In the genomic region with DNA sequence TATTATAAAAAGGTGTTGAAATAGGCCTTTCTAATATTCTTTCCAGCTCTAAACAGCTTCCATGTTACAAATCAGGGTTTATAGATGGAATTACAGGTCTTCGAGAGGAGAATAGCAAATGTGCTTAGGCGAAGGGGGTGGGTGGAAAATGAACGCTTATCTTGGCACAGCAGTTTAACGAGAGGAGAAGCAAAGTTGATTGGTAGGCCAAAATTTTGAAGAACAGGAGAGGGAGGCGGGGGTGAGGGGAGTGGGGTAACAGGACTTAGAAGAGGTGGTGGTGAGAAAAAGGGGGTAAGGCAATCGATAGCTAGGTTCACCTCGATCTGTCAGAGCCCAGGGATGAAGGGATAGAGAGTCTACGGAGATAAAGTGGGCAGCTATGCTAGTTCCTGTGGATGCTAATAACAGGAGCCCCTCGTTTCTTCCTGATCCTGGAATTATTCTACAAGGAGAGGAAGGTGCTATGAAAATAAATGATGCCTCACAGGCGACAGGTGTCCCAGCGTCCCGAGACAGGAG, we compare ENCODE assay signal across 8 cellular contexts. TPM values are rescaled to one million over a fixed set of nuclear protein-coding genes. Genes with fewer than 3 reads are reported as not detected.
DNase-seq lines count a peak whose midpoint lies in the region; TF ChIP-seq lines count a peak whose summit lies in the region.

No MANE protein-coding gene starts in this region.

- no peak for TF ChIP-seq CTCF in smooth muscle cell (IDR thresholded peaks at IDR 0.05; ENCODE audit: borderline replicate concordance, insufficient read depth, poor library complexity, severe bottlenecking)

- H3K4me2 ChIP-seq in smooth muscle cell: peak overlapping the region; percentile 92

- H3K27ac ChIP-seq in iPS DF 6.9 (ENCODE audit: low read length) (no peak overlapping the region), smooth muscle cell (ENCODE audit: low read depth) (peak overlapping the region; percentile 92)

- H3K4me3 Mint-ChIP-seq in activated naive CD8-positive, alpha-beta T cell treated with anti-CD3 and anti-CD28 coated beads for 36 hours: peak overlapping the region; percentile 95

- H3K27me3 ChIP-seq in iPS DF 6.9 (ENCODE audit: control insufficient read depth, insufficient read depth, low read length): no peaks in the 10 kb centered on the region
- H3K27me3 ChIP-seq in smooth muscle cell (ENCODE audit: low read depth): no peaks in the 10 kb centered on the region

- no peaks in the 10 kb centered on the region for H4K20me1 ChIP-seq in smooth muscle cell (ENCODE audit: low read depth)

- no peaks in the 10 kb centered on the region for H3K36me3 ChIP-seq in iPS DF 6.9 (ENCODE audit: control insufficient read depth, insufficient read depth, low read length)
- H3K36me3 ChIP-seq in smooth muscle cell (ENCODE audit: low read depth): peaks cover 6% of the 10 kb centered on the region

- H3K27ac Mint-ChIP-seq in activated naive CD8-positive, alpha-beta T cell treated with anti-CD3 and anti-CD28 coated beads for 36 hours: peak overlapping the region; percentile 97

- H3K9me3 ChIP-seq in iPS DF 6.9 (ENCODE audit: control insufficient read depth, insufficient read depth, low read length) (no peaks in the 10 kb centered on the region), smooth muscle cell (replicated peaks; ENCODE audit: low read depth) (no peaks in the 10 kb centered on the region)

- H3K79me2 ChIP-seq in smooth muscle cell (ENCODE audit: low read depth): peaks cover 46% of the 10 kb centered on the region

- no peaks in the 10 kb centered on the region for H3F3A ChIP-seq in smooth muscle cell (ENCODE audit: low read depth)

- no peaks in the 10 kb centered on the region for H3K9me3 Mint-ChIP-seq in activated naive CD8-positive, alpha-beta T cell treated with anti-CD3 and anti-CD28 coated beads for 36 hours

- H3K36me3 Mint-ChIP-seq in activated naive CD8-positive, alpha-beta T cell treated with anti-CD3 and anti-CD28 coated beads for 36 hours: peaks cover 12% of the 10 kb centered on the region

- peak overlapping the region; percentile 98; the same call in 1 of the 2 replicates for H3K4me3 ChIP-seq in iPS DF 6.9 (ENCODE audit: low read length)
- peak overlapping the region; percentile 79 for H3K4me3 ChIP-seq in smooth muscle cell

- H3K27me3 Mint-ChIP-seq in activated naive CD8-positive, alpha-beta T cell treated with anti-CD3 and anti-CD28 coated beads for 36 hours: no peaks in the 10 kb centered on the region

- H2AFZ ChIP-seq in smooth muscle cell (ENCODE audit: low read depth): peak overlapping the region; percentile 90

- H3K4me1 ChIP-seq in iPS DF 6.9 (ENCODE audit: control insufficient read depth, insufficient read depth, low read length) (no peaks in the 10 kb centered on the region), smooth muscle cell (ENCODE audit: low read depth) (peaks cover 20% of the 10 kb centered on the region)

- WGBS in iPS DF 6.9 (ENCODE audit: insufficient coverage, insufficient read length): no CpG with 5 or more reads among the region's 12 CpGs
- WGBS in smooth muscle cell (ENCODE audit: low lambda C conversion rate): 4% methylated on average over 12 of the region's 12 CpGs

- peak overlapping the region; percentile 96 for H3K9ac ChIP-seq in smooth muscle cell (ENCODE audit: low read depth)

- DNase-seq in NCI-H82 (lab: John Stamatoyannopoulos, UW) (peak; percentile 36), NCI-H82 treated with DMSO at 0.1 percent for 48 hours (lab: John Stamatoyannopoulos, UW; ENCODE audit: unreplicated experiment) (no peak), Kasumi-1 (lab: John Stamatoyannopoulos, UW) (peak; percentile 31 to 37), iPS DF 6.9 (ENCODE audit: low read depth, low spot score) (no peak), smooth muscle cell (lab: John Stamatoyannopoulos, UW; ENCODE audit: unreplicated experiment) (no peak), hippocampal formation (lab: John Stamatoyannopoulos, UW) (no peak)
- DNase-seq in activated naive CD8-positive, alpha-beta T cell treated with anti-CD3 and anti-CD28 coated beads for 36 hours: no peak
- DNase-seq in stimulated activated CD8-positive, alpha-beta memory T cell treated with anti-CD3 and anti-CD28 coated beads, Interleukin-4, amount 100 ng/mL, for 48 hours: no peak

- peaks cover 36% of the 10 kb centered on the region for H3K4me1 Mint-ChIP-seq in activated naive CD8-positive, alpha-beta T cell treated with anti-CD3 and anti-CD28 coated beads for 36 hours

RNA-seq across cellular contexts. Expression of a gene that starts 0.7 kb away (rescaled TPM):
- 10 to 100 TPM; 14.3 to 15.6 TPM for total RNA-seq in activated naive CD8-positive, alpha-beta T cell treated with anti-CD3 and anti-CD28 coated beads for 36 hours
- 34.4 and 37.6 TPM in 2 replicates for total RNA-seq in smooth muscle cell
- polyA plus RNA-seq in smooth muscle cell: 19.9 and 24.7 TPM in 2 replicates

RNA-seq across cellular contexts. Expression of a gene that starts 0.8 kb away (rescaled TPM):
- total RNA-seq in activated naive CD8-positive, alpha-beta T cell treated with anti-CD3 and anti-CD28 coated beads for 36 hours: 10 to 100 TPM; 57.2 to 57.7 TPM
- 15.2 and 25.5 TPM in 2 replicates for total RNA-seq in smooth muscle cell
- polyA plus RNA-seq in smooth muscle cell: 10.2 and 13.2 TPM in 2 replicates

Comparison
In these comparisons a context has a peak if more than half of its experiments do, and no peak if none do; other contexts are left out.
1. DNase-seq: peak in NCI-H82 (single experiment) and Kasumi-1 (2 of 2); none in NCI-H82 treated with DMSO at 0.1 percent for 48 hours (single experiment), activated naive CD8-positive, alpha-beta T cell treated with anti-CD3 and anti-CD28 coated beads for 36 hours (single experiment), iPS DF 6.9 (single experiment), smooth muscle cell (single experiment), stimulated activated CD8-positive, alpha-beta memory T cell treated with anti-CD3 and anti-CD28 coated beads, Interleukin-4, amount 100 ng/mL, for 48 hours (single experiment) and hippocampal formation (0 of 2).